Comparison of ENCODE assay signal across 9 cellular contexts in genomic region chr12:14272954-14273910, GRCh38.
DNase-seq lines count a peak whose midpoint lies in the region; ATAC-seq and TF ChIP-seq lines count a peak whose summit lies in the region.
"Had no signal": no experiment of that assay in that cellular context is flagged by ENCODE, and none has a peak within 500 bp of the region (broad histone marks: within the 10 kb centered on the region; RNA-seq: fewer than 3 reads in every experiment).

No MANE protein-coding gene starts in this region.

- H3K27me3 ChIP-seq in transverse colon = no peaks in the 10 kb centered on the region

- H3K4me1 ChIP-seq in OCI-LY7 (ENCODE audit: insufficient read depth, low read length, poor library complexity, severe bottlenecking) (peaks cover 49% of the 10 kb centered on the region), transverse colon (peaks cover 3 to 16% (median 6%) of the 10 kb centered on the region in 4 donors)

- no peaks in the 10 kb centered on the region for H3K79me2 ChIP-seq in OCI-LY7 (ENCODE audit: insufficient read depth, low read depth, low read length)

- H3K9me2 ChIP-seq in OCI-LY7 (ENCODE audit: insufficient read depth, low read length) = no peaks in the 10 kb centered on the region

- peak overlapping the region; percentile 10 for H3K27ac Mint-ChIP-seq in activated CD4-positive, alpha-beta T cell treated with anti-CD3 and anti-CD28 coated beads, Interleukin-2, amount 10 ng/mL, durations not matched to agents 7 days and 5 days

- H3K4me1 Mint-ChIP-seq in activated CD4-positive, alpha-beta T cell treated with anti-CD3 and anti-CD28 coated beads, Interleukin-2, amount 10 ng/mL, durations not matched to agents 7 days and 5 days = peaks cover 26% of the 10 kb centered on the region

- no peak overlapping the region for H3K4me3 Mint-ChIP-seq in activated CD4-positive, alpha-beta T cell treated with anti-CD3 and anti-CD28 coated beads, Interleukin-2, amount 10 ng/mL, durations not matched to agents 7 days and 5 days

- H4K20me1 ChIP-seq in OCI-LY7 (ENCODE audit: insufficient read depth, low read length) = no peaks in the 10 kb centered on the region

- H3K9me3 ChIP-seq in OCI-LY7 (ENCODE audit: low read length) (peaks cover 38% of the 10 kb centered on the region), transverse colon (no peaks in the 10 kb centered on the region)

- TF ChIP-seq EP300 in transverse colon (IDR thresholded peaks at IDR 0.05; ENCODE audit: low read depth) = no peak

- H3K36me3 ChIP-seq in OCI-LY7 (ENCODE audit: insufficient read depth, low read length) (peaks cover 24% of the 10 kb centered on the region), transverse colon (no peaks in the 10 kb centered on the region)

- peaks cover 26% of the 10 kb centered on the region for H3K9me3 Mint-ChIP-seq in activated CD4-positive, alpha-beta T cell treated with anti-CD3 and anti-CD28 coated beads, Interleukin-2, amount 10 ng/mL, durations not matched to agents 7 days and 5 days

- H3K27me3 Mint-ChIP-seq in activated CD4-positive, alpha-beta T cell treated with anti-CD3 and anti-CD28 coated beads, Interleukin-2, amount 10 ng/mL, durations not matched to agents 7 days and 5 days = no peaks in the 10 kb centered on the region

- peak overlapping the region; percentile 45 for H3K4me2 ChIP-seq in OCI-LY7 (ENCODE audit: low read length)

- H3K27ac ChIP-seq in OCI-LY7 (ENCODE audit: low read depth, low read length, poor library complexity, severe bottlenecking) = peak overlapping the region; percentile 51
- H3K27ac ChIP-seq in transverse colon = peak overlapping the region; percentile 14 to 38 (median 21)

- H3K36me3 Mint-ChIP-seq in activated CD4-positive, alpha-beta T cell treated with anti-CD3 and anti-CD28 coated beads, Interleukin-2, amount 10 ng/mL, durations not matched to agents 7 days and 5 days (ENCODE audit: low read depth) = peaks cover 3% of the 10 kb centered on the region

- intact Hi-C loops in OCI-LY7 (cut with micrococcal nuclease; ENCODE audit: unreplicated experiment) = loop anchor here (10.0 kb wide), 1 partner anchor 1548 kb away; no protein-coding TSS in a partner anchor
- intact Hi-C loops in left ventricle myocardium superior (cut with micrococcal nuclease) = no loop called here
- intact Hi-C loops in transverse colon (cut with DNase I; ENCODE audit: low total_unique reads) = no loop called here

- 29 to 32% methylated on average over 5 to 8 of the region's 8 CpGs for WGBS in transverse colon (ENCODE audit: low coverage in 1 of 2), 2 donors

- TF ChIP-seq CTCF in OCI-LY7 (conservative IDR thresholded peaks at IDR 0.05; ENCODE audit: low read length) (no peak), transverse colon (IDR thresholded peaks at IDR 0.05) (no peak)

- BruUV-seq in OCI-LY7 (replicated peaks; lab: Mats Ljungman, UMichigan) = no TSS peak

- CTCF ChIA-PET in activated CD4-positive, alpha-beta T cell treated with anti-CD3 and anti-CD28 coated beads, Interleukin-2, amount 10 ng/mL, durations not matched to agents 7 days and 5 days (lab: Charles Lee) = interaction anchor here (0.6 to 2.9 kb wide), 12 partner anchors 9 to 98 kb away, joined by 3 to 11 read pairs (median 4); partner anchors contain the start of gene ATF7IP
- CTCF ChIA-PET in OCI-LY7 (lab: Charles Lee; ENCODE audit: unreplicated experiment) = interaction anchor here (0.5 to 1.2 kb wide), 5 partner anchors 9 to 19 kb away, joined by 3 to 11 read pairs (median 6); no protein-coding TSS in a partner anchor

- POLR2A ChIA-PET in activated CD4-positive, alpha-beta T cell treated with anti-CD3 and anti-CD28 coated beads, Interleukin-2, amount 10 ng/mL, durations not matched to agents 7 days and 5 days (lab: Charles Lee) = interaction anchor here (0.7 kb wide), 1 partner anchor 86 kb away, joined by 3 read pairs; no protein-coding TSS in a partner anchor
- POLR2A ChIA-PET in OCI-LY7 (lab: Charles Lee) = interaction anchor here (0.6 to 7.6 kb wide), 28 partner anchors 9 to 466 kb away, joined by 3 to 69 read pairs (median 4); partner anchors contain the start of gene ATF7IP

- no peak for DNase-seq in activated CD4-positive, alpha-beta T cell treated with anti-CD3 and anti-CD28 coated beads, Interleukin-2, amount 10 ng/mL, durations not matched to agents 7 days and 5 days
- DNase-seq in activated CD4-positive, alpha-beta T cell treated with anti-CD3 and anti-CD28 coated beads, Interleukin-2, amount 50 U/mL, for 1 hour = no peak
- peak; percentile 50 for DNase-seq in OCI-LY7 (ENCODE audit: low spot score)
- no peak for DNase-seq in left ventricle myocardium superior
- no peak for DNase-seq in transverse colon
- DNase-seq in GM19240 (ENCODE audit: insufficient read length, low spot score) = no peak
- no peak for DNase-seq in stimulated activated CD4-positive, alpha-beta T cell treated with anti-CD3 and anti-CD28 coated beads, Interleukin-2, amount 100 ng/mL, for 24 hours
- DNase-seq: kidney had no signal

- TF ChIP-seq POLR2A in transverse colon (IDR thresholded peaks at IDR 0.05) = no peak

- ATAC-seq in left ventricle myocardium superior (peak; percentile 63), HG03280 (IDR thresholded peaks at IDR 0.05; ENCODE audit: unreplicated experiment) (no peak)

- in situ Hi-C loops in transverse colon (cut with MboI; ENCODE audit: low pct_ligation_motif_present in 1 of 4, low pct_unique_long_range_greater_than_20kb in 1 of 4, low sequenced_read_pairs in 3 of 4) = loop anchor here in 1 of 4 donors (25.0 kb wide), 1 partner anchor 89 kb away; the partner anchor contains the start of gene ATF7IP

- H3K4me3 ChIP-seq in OCI-LY7 (ENCODE audit: low read depth, low read length, poor library complexity, severe bottlenecking) = peak overlapping the region; percentile 16
- no peak overlapping the region for H3K4me3 ChIP-seq in transverse colon

- H2AFZ ChIP-seq in OCI-LY7 (ENCODE audit: low read length) = peak overlapping the region; percentile 93
